Comparison of ENCODE assay signal across 1 cellular context in genomic region chr2:183903026-183903425, GRCh38.
TF ChIP-seq lines count a peak whose summit lies in the region.

No MANE protein-coding gene starts in this region.

TF ChIP-seq in GM23338, 12 proteins besides CTCF, POLR2A, EP300 and RAD21 (continued from another document):
- TF ChIP-seq ETS1 (IDR thresholded peaks at IDR 0.05) = no peak
- TF ChIP-seq ZNF114 (CRISPR knock-in tag; IDR thresholded peaks at IDR 0.05) = no peak
- no peak for TF ChIP-seq EZH2 (IDR thresholded peaks at IDR 0.05; ENCODE audit: low read depth, unreplicated experiment)
- TF ChIP-seq JUNB (IDR thresholded peaks at IDR 0.05; ENCODE audit: unreplicated experiment) = no peak
- no peak for TF ChIP-seq STAT1 (IDR thresholded peaks at IDR 0.05; ENCODE audit: unreplicated experiment)
- no peak for TF ChIP-seq EZH2phosphoT487 (IDR thresholded peaks at IDR 0.05; ENCODE audit: unreplicated experiment)
TF ChIP-seq in GM23338: peak in this region for 0.
